ENCODE assay signal across 13 cellular contexts in the genomic region with DNA sequence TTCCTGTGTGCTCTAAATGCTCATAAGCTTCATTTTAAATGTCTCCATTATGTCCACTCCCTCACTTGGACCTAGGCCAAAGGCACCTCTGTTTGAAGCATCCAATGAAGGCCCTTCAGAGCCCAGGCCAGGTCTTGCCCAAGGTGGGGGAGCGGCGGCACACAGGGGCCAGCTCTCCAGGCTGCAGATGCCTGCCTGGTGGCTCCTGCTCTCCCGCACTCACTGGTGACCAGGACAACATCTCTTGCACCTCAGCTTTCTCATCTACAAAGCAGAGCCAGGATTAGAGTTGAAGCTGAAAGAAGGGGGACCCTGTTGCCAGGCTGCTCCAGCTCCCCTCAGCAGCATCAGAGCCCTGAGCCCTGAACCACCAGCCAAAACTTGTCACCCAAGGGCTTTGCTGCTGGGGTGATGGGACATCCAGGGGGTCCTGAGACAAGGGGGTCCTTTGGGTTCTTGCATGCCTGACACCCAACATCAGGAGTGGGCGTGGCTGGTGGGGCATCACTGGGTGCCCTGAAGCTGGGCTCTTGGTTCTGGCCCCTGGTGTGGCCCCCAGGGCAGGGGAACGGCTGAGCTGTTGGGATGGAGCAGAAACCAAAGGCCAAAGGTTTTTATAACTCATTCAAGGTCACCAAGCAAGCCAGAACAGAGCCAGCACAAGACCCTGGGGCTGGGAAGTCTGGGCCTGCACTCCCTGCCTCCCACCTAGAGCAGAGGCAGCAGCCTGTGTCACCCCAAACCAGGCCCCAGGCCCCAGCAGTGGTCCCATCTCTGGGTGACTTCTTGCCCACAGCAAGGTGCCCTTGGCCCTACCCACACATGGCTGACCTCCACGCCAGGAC. TPM values are rescaled to one million over a fixed set of nuclear protein-coding genes. Genes with fewer than 3 reads are reported as not detected.
DNase-seq lines count a peak whose midpoint lies in the region; ATAC-seq and TF ChIP-seq lines count a peak whose summit lies in the region.
"Had no signal": no experiment of that assay in that cellular context is flagged by ENCODE, and none has a peak within 500 bp of the region (broad histone marks: within the 10 kb centered on the region; RNA-seq: fewer than 3 reads in every experiment).

No MANE protein-coding gene starts in this region.

- no peaks in the 10 kb centered on the region for H3K27me3 ChIP-seq in smooth muscle cell (ENCODE audit: low read depth)

- no peaks in the 10 kb centered on the region for H3K36me3 Mint-ChIP-seq in HFFc6 (ENCODE audit: low read depth)
- H3K36me3 Mint-ChIP-seq in activated T-helper 17 cell treated with anti-CD3 and anti-CD28 coated beads, Interleukin-2, amount 50 U/mL, for 72 hours (ENCODE audit: low read depth) = no peaks in the 10 kb centered on the region

- H3K27ac Mint-ChIP-seq in HFFc6 = no peak overlapping the region
- no peak overlapping the region for H3K27ac Mint-ChIP-seq in activated T-helper 17 cell treated with anti-CD3 and anti-CD28 coated beads, Interleukin-2, amount 50 U/mL, for 72 hours

- peak overlapping the region; percentile 64; the same call in 1 of the 2 replicates for H3K4me3 Mint-ChIP-seq in HFFc6
- H3K4me3 Mint-ChIP-seq in activated T-helper 17 cell treated with anti-CD3 and anti-CD28 coated beads, Interleukin-2, amount 50 U/mL, for 72 hours = peak overlapping the region; percentile 45

- no peaks in the 10 kb centered on the region for H3F3A ChIP-seq in smooth muscle cell (ENCODE audit: low read depth)

- H3K4me3 ChIP-seq in iPS-18c (ENCODE audit: insufficient read depth, low read depth, low read length) (peak overlapping the region; percentile 57; the same call in 1 of the 2 replicates), smooth muscle cell (no peak overlapping the region)

- H3K79me2 ChIP-seq in smooth muscle cell (ENCODE audit: low read depth) = no peaks in the 10 kb centered on the region

- no peaks in the 10 kb centered on the region for H3K9me3 Mint-ChIP-seq in HFFc6
- H3K9me3 Mint-ChIP-seq in activated T-helper 17 cell treated with anti-CD3 and anti-CD28 coated beads, Interleukin-2, amount 50 U/mL, for 72 hours = no peaks in the 10 kb centered on the region

- H2AFZ ChIP-seq in smooth muscle cell (ENCODE audit: low read depth) = no peak overlapping the region

- no peak overlapping the region for H3K27ac ChIP-seq in smooth muscle cell (ENCODE audit: low read depth)

- no peaks in the 10 kb centered on the region for H3K36me3 ChIP-seq in smooth muscle cell (ENCODE audit: low read depth)

- no peak overlapping the region for H3K9ac ChIP-seq in smooth muscle cell (ENCODE audit: low read depth)

- ATAC-seq in activated T-helper 17 cell treated with anti-CD3 and anti-CD28 coated beads, Interleukin-2, amount 50 U/mL, for 72 hours (replicated peaks) = no peak
- ATAC-seq in HG03571 (IDR thresholded peaks at IDR 0.05; ENCODE audit: unreplicated experiment) = no peak
- ATAC-seq in GM21825 (IDR thresholded peaks at IDR 0.05; ENCODE audit: unreplicated experiment) = no peak

- H3K9me3 ChIP-seq in iPS-18c (ENCODE audit: control insufficient read depth, insufficient read depth, low read length) = no peaks in the 10 kb centered on the region
- no peaks in the 10 kb centered on the region for H3K9me3 ChIP-seq in smooth muscle cell (replicated peaks; ENCODE audit: low read depth)

- no peaks in the 10 kb centered on the region for H3K4me1 ChIP-seq in smooth muscle cell (ENCODE audit: low read depth)

- H3K27me3 Mint-ChIP-seq in HFFc6 (ENCODE audit: insufficient read depth) = peaks cover 2% of the 10 kb centered on the region; the same call in 1 of the 2 replicates
- H3K27me3 Mint-ChIP-seq in activated T-helper 17 cell treated with anti-CD3 and anti-CD28 coated beads, Interleukin-2, amount 50 U/mL, for 72 hours = peaks cover 6% of the 10 kb centered on the region

- TF ChIP-seq CTCF in HFFc6 (IDR thresholded peaks at IDR 0.05) = no peak
- no peak for TF ChIP-seq CTCF in smooth muscle cell (IDR thresholded peaks at IDR 0.05; ENCODE audit: borderline replicate concordance, insufficient read depth, poor library complexity, severe bottlenecking)

- peaks cover 8% of the 10 kb centered on the region for H3K4me1 Mint-ChIP-seq in HFFc6 (ENCODE audit: low read depth)
- peaks cover 6% of the 10 kb centered on the region for H3K4me1 Mint-ChIP-seq in activated T-helper 17 cell treated with anti-CD3 and anti-CD28 coated beads, Interleukin-2, amount 50 U/mL, for 72 hours

- H4K20me1 ChIP-seq in smooth muscle cell (ENCODE audit: low read depth) = no peaks in the 10 kb centered on the region

- DNase-seq in HFFc6 = no peak
- DNase-seq in smooth muscle cell (lab: John Stamatoyannopoulos, UW; ENCODE audit: unreplicated experiment) = no peak
- no peak for DNase-seq in COR-L47 (lab: John Stamatoyannopoulos, UW)
- no peak for DNase-seq in DMS153 (lab: John Stamatoyannopoulos, UW)
- DNase-seq: activated CD4-positive, alpha-beta T cell treated with anti-CD3 and anti-CD28 coated beads, Interleukin-2, amount 50 U/mL, for 4 hours; DMS79 treated with DMSO at 0.1 percent for 48 hours; mesendoderm; SHP77 treated with DMSO at 0.1 percent for 48 hours had no signal

- peak overlapping the region; percentile 97 for H3K4me2 ChIP-seq in smooth muscle cell

- 96% methylated on average over 6 of the region's 6 CpGs for WGBS in smooth muscle cell (ENCODE audit: low lambda C conversion rate)

RNA-seq across cellular contexts. Expression of a gene that starts 1.2 kb away (rescaled TPM):
- total RNA-seq in HFFc6 (2021; fragmentation: NEBNext Ultra II Directional; extraction: Animal tissue kit (Norgen Biotek cat#: 25700)) = 10 to 100 TPM in 2 of 6 experiments, 1 to 10 TPM in 4; 5.5 to 10.5 (median 9.6) TPM
- 1 to 10 TPM in 1 of 2 donors, under 1 TPM in 1; 0.71 to 1.3 TPM for total RNA-seq in activated T-helper 17 cell treated with anti-CD3 and anti-CD28 coated beads, Interleukin-2, amount 50 U/mL, for 72 hours
- total RNA-seq in smooth muscle cell = 2.6 and 5.3 TPM in 2 replicates
- polyA plus RNA-seq in smooth muscle cell = 11.6 and 12.5 TPM in 2 replicates
- total RNA-seq: NCI-H460 had no signal

RNA-seq across cellular contexts. Expression of a gene that starts 24.0 kb away (rescaled TPM):
- 10 to 100 TPM; 53.8 to 68.1 (median 61.2) TPM for total RNA-seq in HFFc6 (2021; fragmentation: NEBNext Ultra II Directional; extraction: Animal tissue kit (Norgen Biotek cat#: 25700))
- 100 to 1,000 TPM; 119 to 177 TPM for total RNA-seq in activated T-helper 17 cell treated with anti-CD3 and anti-CD28 coated beads, Interleukin-2, amount 50 U/mL, for 72 hours
- 21.8 and 30.2 TPM in 2 replicates for total RNA-seq in smooth muscle cell
- 48.3 and 52.5 TPM in 2 replicates for polyA plus RNA-seq in smooth muscle cell
